ENCODE assay signal across 16 cellular contexts in the genomic region with DNA sequence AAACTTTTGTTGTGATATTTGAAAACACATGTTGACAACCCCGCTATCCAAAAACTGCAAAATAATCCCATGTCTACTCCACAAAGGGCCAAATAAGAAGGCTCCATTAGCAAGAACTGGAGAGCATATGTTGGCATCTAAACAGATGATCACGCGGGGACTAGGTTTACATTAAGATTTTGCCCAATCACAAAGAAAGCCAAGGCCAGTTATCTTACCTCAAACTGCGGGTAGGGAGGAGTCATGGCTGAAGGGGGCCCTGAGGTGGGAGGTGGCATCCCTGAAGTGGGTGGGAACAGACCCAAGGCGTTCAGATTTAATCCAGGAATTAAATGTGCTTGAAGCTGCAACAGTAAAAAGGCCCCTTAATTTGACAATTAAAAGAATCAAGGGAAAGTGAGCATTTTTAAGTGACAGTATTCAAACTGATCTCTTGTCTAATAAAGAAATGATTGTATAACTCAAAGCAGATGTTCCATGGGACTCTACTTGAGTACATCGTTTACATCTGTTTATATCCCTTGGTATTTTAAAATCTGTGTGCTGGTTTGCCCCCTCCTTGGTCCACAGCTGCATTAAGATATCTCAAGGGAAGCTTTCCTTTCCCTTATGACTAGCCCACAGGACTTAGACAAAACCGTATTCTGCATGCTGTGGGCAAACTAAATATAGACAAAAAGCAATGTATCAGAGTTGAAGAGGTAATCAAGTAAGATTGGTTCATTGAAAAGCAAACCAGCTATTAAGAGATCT.
"Had no signal": no experiment of that assay in that cellular context is flagged by ENCODE, and none has a peak within 500 bp of the region (broad histone marks: within the 10 kb centered on the region; RNA-seq: fewer than 3 reads in every experiment).

No MANE protein-coding gene starts in this region.

- H3K4me3 ChIP-seq: heart left ventricle, sigmoid colon, suprapubic skin, upper lobe of left lung had no signal

- ATAC-seq: activated T-helper 17 cell treated with anti-CD3 and anti-CD28 coated beads, Interleukin-2, amount 50 U/mL, for 72 hours; heart left ventricle; left lobe of liver; stimulated activated naive CD8-positive, alpha-beta T cell treated with anti-CD3 and anti-CD28 coated beads, Interleukin-15, Interleukin-2, amounts not matched to agents 100 U/mL and 50 U/mL, for 24 hours had no signal

- DNase-seq: activated B cell treated with CpG ODN at 0.5 μM for 24 hours; activated CD4-positive, alpha-beta T cell treated with anti-CD3 and anti-CD28 coated beads, Interleukin-2, amount 50 U/mL, for 1 hour; activated naive CD4-positive, alpha-beta T cell treated with anti-CD3 and anti-CD28 coated beads for 36 hours; activated T-cell treated with anti-CD3 and anti-CD28 coated beads for 4 hours; caudate nucleus; cortex of kidney; effector CD8-positive, alpha-beta T cell; heart left ventricle; mammary epithelial cell; sigmoid colon; stimulated activated CD4-positive, alpha-beta T cell treated with anti-CD3 and anti-CD28 coated beads, Interleukin-2, amount 100 ng/mL, for 48 hours; stimulated activated naive CD8-positive, alpha-beta T cell treated with anti-CD3 and anti-CD28 coated beads, Interleukin-15, Interleukin-2, amounts not matched to agents 100 U/mL and 50 U/mL, for 24 hours; upper lobe of left lung had no signal

- H3K27me3 ChIP-seq: sigmoid colon, suprapubic skin, upper lobe of left lung had no signal

- H3K4me1 ChIP-seq: sigmoid colon, suprapubic skin had no signal

- H3K9me3 ChIP-seq: suprapubic skin, upper lobe of left lung had no signal

- H3K36me3 ChIP-seq: heart left ventricle, sigmoid colon, suprapubic skin, upper lobe of left lung had no signal

- H3K27ac ChIP-seq: heart left ventricle, sigmoid colon, suprapubic skin, upper lobe of left lung had no signal
